ENCODE assay signal across 8 cellular contexts in the genomic region with DNA sequence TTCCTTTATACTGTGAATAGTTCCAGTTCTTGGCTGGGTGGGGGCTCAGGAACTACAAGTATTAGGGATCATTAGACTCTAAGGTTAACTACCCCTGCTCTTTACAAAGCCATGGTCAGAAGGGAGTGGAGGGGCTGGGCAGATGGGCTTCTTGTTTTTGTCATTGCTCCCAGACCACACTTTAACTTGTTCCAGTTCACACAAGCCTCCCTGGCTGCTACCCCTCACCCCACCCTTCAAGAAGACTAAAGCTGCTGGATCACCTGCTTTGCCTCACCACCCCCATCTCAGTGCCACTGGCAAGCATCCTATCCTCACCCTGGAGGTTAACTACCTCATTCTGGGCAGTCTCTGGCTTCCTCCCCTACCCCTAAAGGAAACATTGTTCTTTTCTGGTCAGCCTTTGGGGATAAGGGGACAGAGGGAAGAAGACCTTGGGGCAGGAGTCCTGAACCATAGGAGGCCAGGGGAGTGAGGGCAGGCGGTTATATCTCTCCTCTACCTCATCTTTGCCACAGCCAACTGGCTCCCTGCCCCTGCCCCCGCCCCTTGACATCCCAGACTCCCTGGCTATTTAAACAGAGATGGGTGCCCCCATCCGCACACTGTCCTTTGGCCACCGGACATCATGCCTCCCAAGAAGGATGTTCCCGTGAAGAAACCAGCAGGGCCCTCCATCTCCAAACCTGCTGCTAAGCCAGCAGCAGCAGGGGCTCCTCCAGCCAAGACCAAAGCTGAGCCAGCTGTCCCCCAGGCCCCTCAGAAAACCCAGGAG. TPM values are rescaled to one million over a fixed set of nuclear protein-coding genes. Genes with fewer than 3 reads are reported as not detected.
DNase-seq lines count a peak whose midpoint lies in the region; ATAC-seq and TF ChIP-seq lines count a peak whose summit lies in the region.

No MANE protein-coding gene starts in this region.

- CTCF ChIA-PET in OCI-LY7 (lab: Charles Lee; ENCODE audit: unreplicated experiment), result no interaction called here

- peak overlapping the region; percentile 90 to 93 for H3K27ac Mint-ChIP-seq in effector memory CD8-positive, alpha-beta T cell

- H2AFZ ChIP-seq in OCI-LY7 (ENCODE audit: low read length), result no peak overlapping the region

- peak overlapping the region; percentile 74 for H3K4me3 ChIP-seq in GM12864 (ENCODE audit: low read depth, low read length)
- peak overlapping the region; percentile 77 for H3K4me3 ChIP-seq in OCI-LY7 (ENCODE audit: low read depth, low read length, poor library complexity, severe bottlenecking)
- peak overlapping the region; percentile 54 for H3K4me3 ChIP-seq in ovary

- DNase-seq in GM12864 (ENCODE audit: low read depth), result no peak
- peak; percentile 22 for DNase-seq in OCI-LY7 (ENCODE audit: low spot score)
- DNase-seq in effector memory CD8-positive, alpha-beta T cell, result no peak
- DNase-seq in ovary, result no peak
- DNase-seq in dermis blood vessel endothelial cell, result no peak
- no peak for DNase-seq in NCI-H2171 (lab: John Stamatoyannopoulos, UW)
- DNase-seq in EL, result no peak

- H3K27me3 Mint-ChIP-seq in effector memory CD8-positive, alpha-beta T cell, result no peaks in the 10 kb centered on the region

- TF ChIP-seq EP300 in ovary (IDR thresholded peaks at IDR 0.05), result no peak

- TF ChIP-seq POLR2A in ovary (IDR thresholded peaks at IDR 0.05), result no peak

- no peaks in the 10 kb centered on the region for H4K20me1 ChIP-seq in OCI-LY7 (ENCODE audit: insufficient read depth, low read length)

- peaks cover 33% of the 10 kb centered on the region for H3K36me3 Mint-ChIP-seq in effector memory CD8-positive, alpha-beta T cell (ENCODE audit: insufficient read depth)

- no peaks in the 10 kb centered on the region for H3K9me3 ChIP-seq in OCI-LY7 (ENCODE audit: low read length)
- H3K9me3 ChIP-seq in ovary, result no peaks in the 10 kb centered on the region

- peak overlapping the region; percentile 95 for H3K4me2 ChIP-seq in OCI-LY7 (ENCODE audit: low read length)

- WGBS in ovary, 3 donors, result 67 to 74% (median 69%) methylated on average over 5 of the region's 5 CpGs

- intact Hi-C loops in OCI-LY7 (cut with micrococcal nuclease; ENCODE audit: unreplicated experiment) (no loop called here), ovary (cut with DNase I) (no loop called here)

- H3K4me1 Mint-ChIP-seq in effector memory CD8-positive, alpha-beta T cell (ENCODE audit: low read depth in 2 of 2), result peaks cover 20 to 23% of the 10 kb centered on the region in 2 donors

- H3K4me1 ChIP-seq in OCI-LY7 (ENCODE audit: insufficient read depth, low read length, poor library complexity, severe bottlenecking), result peaks cover 36% of the 10 kb centered on the region
- peaks cover 10% of the 10 kb centered on the region for H3K4me1 ChIP-seq in ovary (ENCODE audit: insufficient read depth)

- H3K9me2 ChIP-seq in OCI-LY7 (ENCODE audit: insufficient read depth, low read length), result no peaks in the 10 kb centered on the region

- no peaks in the 10 kb centered on the region for H3K27me3 ChIP-seq in ovary

- BruUV-seq in OCI-LY7 (replicated peaks; lab: Mats Ljungman, UMichigan), result no TSS peak

- peak overlapping the region; percentile 27 for H3K27ac ChIP-seq in OCI-LY7 (ENCODE audit: low read depth, low read length, poor library complexity, severe bottlenecking)
- peak overlapping the region in 1 of 2 donors; percentile 15 for H3K27ac ChIP-seq in ovary

- TF ChIP-seq CTCF in GM12864 (IDR thresholded peaks at IDR 0.05; ENCODE audit: low read depth, low read length, missing control alignments) (no peak), OCI-LY7 (conservative IDR thresholded peaks at IDR 0.05; ENCODE audit: low read length) (no peak), ovary (IDR thresholded peaks at IDR 0.05) (no peak)

- H3K9me3 Mint-ChIP-seq in effector memory CD8-positive, alpha-beta T cell, result no peaks in the 10 kb centered on the region

- peak overlapping the region; percentile 81 to 88 for H3K4me3 Mint-ChIP-seq in effector memory CD8-positive, alpha-beta T cell

- POLR2A ChIA-PET in OCI-LY7 (lab: Charles Lee), result interaction anchor here (1.0 to 1.4 kb wide), 2 partner anchors 26 to 37 kb away, joined by 3 to 4 read pairs; a partner anchor contains a TSS

- peaks cover 12% of the 10 kb centered on the region; the same call in 1 of the 2 replicates for H3K36me3 ChIP-seq in OCI-LY7 (ENCODE audit: insufficient read depth, low read length)
- H3K36me3 ChIP-seq in ovary, result no peaks in the 10 kb centered on the region

- ATAC-seq in effector memory CD8-positive, alpha-beta T cell (replicated peaks), result no peak
- ATAC-seq in GM21786 (IDR thresholded peaks at IDR 0.05; ENCODE audit: unreplicated experiment), result no peak

- peaks cover 15% of the 10 kb centered on the region for H3K79me2 ChIP-seq in OCI-LY7 (ENCODE audit: insufficient read depth, low read depth, low read length)

RNA-seq across cellular contexts. Expression of a gene that starts 1.1 kb away (rescaled TPM):
- total RNA-seq in OCI-LY7 (2014; rRNA removed; shearing (Covaris generic)), result 56.6 and 105 TPM in 2 replicates
- total RNA-seq in OCI-LY7 (2022), result 62.6 and 77.6 TPM in 2 replicates
- total RNA-seq in ovary, result 10 to 100 TPM; 65.9 to 99.2 (median 73.4) TPM
- 10 to 100 TPM; 32.8 to 77.3 TPM for polyA plus RNA-seq in ovary
- 80.8 and 96.8 TPM in 2 replicates for total RNA-seq in dermis blood vessel endothelial cell

RNA-seq across cellular contexts. Expression of a gene that starts 4.7 kb away (rescaled TPM):
- 574 and 654 TPM in 2 replicates for total RNA-seq in OCI-LY7 (2014; rRNA removed; shearing (Covaris generic))
- 415 and 468 TPM in 2 replicates for total RNA-seq in OCI-LY7 (2022)
- total RNA-seq in ovary, result 1,000 to 10,000 TPM in 5 of 7 donors, 100 to 1,000 TPM in 2; 782 to 1,485 (median 1,329) TPM
- 1,000 to 10,000 TPM; 1,579 to 3,375 TPM for polyA plus RNA-seq in ovary
- 1,647 and 2,863 TPM in 2 replicates for total RNA-seq in dermis blood vessel endothelial cell

RNA-seq across cellular contexts. Expression of a gene that starts 25.4 kb away (rescaled TPM):
- total RNA-seq in OCI-LY7 (2014; rRNA removed; shearing (Covaris generic)), result 74.6 and 85.9 TPM in 2 replicates
- total RNA-seq in OCI-LY7 (2022) (108 and 112 TPM in 2 replicates), ovary (100 to 1,000 TPM in 3 of 7 donors, 10 to 100 TPM in 4; 80.3 to 139 (median 97.3) TPM), dermis blood vessel endothelial cell (400 and 456 TPM in 2 replicates)
- polyA plus RNA-seq in ovary, result 100 to 1,000 TPM in 1 of 2 donors, 10 to 100 TPM in 1; 62.3 to 102 TPM

RNA-seq across cellular contexts. Expression of a gene that starts 35.4 kb away (rescaled TPM):
- total RNA-seq in OCI-LY7 (2014; rRNA removed; shearing (Covaris generic)), result 11.9 and 12.6 TPM in 2 replicates
- total RNA-seq in OCI-LY7 (2022) (15.8 and 16.5 TPM in 2 replicates), ovary (10 to 100 TPM in 4 of 7 donors, 1 to 10 TPM in 3; 1.8 to 14.7 (median 10.7) TPM), dermis blood vessel endothelial cell (4.7 and 5.6 TPM in 2 replicates)
- polyA plus RNA-seq in ovary, result 1 to 10 TPM; 4.4 to 5.2 TPM

RNA-seq across cellular contexts. Expression of a gene that starts 35.8 kb away (rescaled TPM):
- total RNA-seq in OCI-LY7 (2014; rRNA removed; shearing (Covaris generic)), result 59.7 and 68.3 TPM in 2 replicates
- total RNA-seq in OCI-LY7 (2022) (137 and 162 TPM in 2 replicates), ovary (100 to 1,000 TPM in 5 of 7 donors, 10 to 100 TPM in 2; 57.9 to 172 (median 117) TPM), dermis blood vessel endothelial cell (47.5 and 51.2 TPM in 2 replicates)
- 100 to 1,000 TPM in 1 of 2 donors, 10 to 100 TPM in 1; 66.4 to 139 TPM for polyA plus RNA-seq in ovary
